8 cellular contexts compared by ENCODE assay signal in the genomic region with DNA sequence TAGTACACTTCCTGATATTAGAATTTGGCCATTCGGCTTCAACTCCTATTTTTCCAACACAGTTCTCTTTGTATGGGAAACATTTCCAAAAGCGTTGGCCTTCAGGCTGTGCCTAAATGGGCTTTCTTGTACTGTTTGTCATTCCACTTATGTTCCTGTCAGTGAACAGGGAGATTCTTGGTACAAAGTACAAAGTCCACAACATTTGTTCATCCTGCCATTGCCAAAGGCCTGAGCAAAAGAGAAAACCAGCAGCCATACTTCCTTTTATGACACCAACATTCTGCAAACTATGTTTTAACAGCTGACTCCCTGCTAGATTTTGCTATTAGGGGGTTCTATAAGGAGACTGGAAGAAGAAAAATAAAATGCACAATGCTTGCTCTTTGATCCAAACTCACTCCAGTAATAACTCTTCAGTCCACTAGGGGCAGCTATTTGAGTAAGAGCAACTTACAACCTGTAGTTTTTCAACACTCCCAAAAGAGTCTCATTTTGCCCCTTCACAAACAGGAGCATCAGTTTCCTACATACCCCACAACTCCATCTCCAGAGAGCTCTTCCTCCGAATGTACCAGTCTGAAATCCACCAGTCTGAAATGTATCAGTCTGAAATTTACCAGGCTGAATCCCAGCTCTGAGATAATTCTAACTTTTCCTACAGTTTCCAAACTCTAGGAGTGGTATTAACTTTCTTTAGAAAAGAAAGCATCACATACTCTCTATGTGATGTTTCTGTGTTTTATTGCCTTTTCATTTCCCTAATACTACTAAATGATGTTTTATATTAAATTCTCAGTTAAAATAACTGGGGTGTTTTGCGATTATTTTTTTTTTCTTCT.
DNase-seq lines count a peak whose midpoint lies in the region; ATAC-seq and TF ChIP-seq lines count a peak whose summit lies in the region.
"Had no signal": no experiment of that assay in that cellular context is flagged by ENCODE, and none has a peak within 500 bp of the region (broad histone marks: within the 10 kb centered on the region; RNA-seq: fewer than 3 reads in every experiment).

No MANE protein-coding gene starts in this region.

- peak; percentile 65 for TF ChIP-seq CTCF in GM12874 (IDR thresholded peaks at IDR 0.05; ENCODE audit: insufficient read depth, low read depth, low read length)

- H3K27me3 Mint-ChIP-seq in activated T-helper 17 cell treated with anti-CD3 and anti-CD28 coated beads, Interleukin-2, amount 50 U/mL, for 72 hours = no peaks in the 10 kb centered on the region
- H3K27me3 Mint-ChIP-seq: dendritic cell treated with granulocyte-macrophage colony-stimulating factor and Interleukin-4, amounts not matched to agents 40 ng/mL and 50 ng/mL, for 4 days had no signal

- peaks cover 8% of the 10 kb centered on the region for H3K9me3 Mint-ChIP-seq in activated T-helper 17 cell treated with anti-CD3 and anti-CD28 coated beads, Interleukin-2, amount 50 U/mL, for 72 hours

- peak; percentile 85 for ATAC-seq in HG02885 (IDR thresholded peaks at IDR 0.05; ENCODE audit: poor library complexity, unreplicated experiment)
- no peak for ATAC-seq in HG02763 (IDR thresholded peaks at IDR 0.05; ENCODE audit: unreplicated experiment)
- no peak for ATAC-seq in activated T-helper 17 cell treated with anti-CD3 and anti-CD28 coated beads, Interleukin-2, amount 50 U/mL, for 72 hours (replicated peaks)
- ATAC-seq in GM19395 (IDR thresholded peaks at IDR 0.05; ENCODE audit: unreplicated experiment) = no peak

- no peak overlapping the region for H3K4me3 Mint-ChIP-seq in activated T-helper 17 cell treated with anti-CD3 and anti-CD28 coated beads, Interleukin-2, amount 50 U/mL, for 72 hours
- H3K4me3 Mint-ChIP-seq: dendritic cell treated with granulocyte-macrophage colony-stimulating factor and Interleukin-4, amounts not matched to agents 40 ng/mL and 50 ng/mL, for 4 days had no signal

- H3K27ac Mint-ChIP-seq in activated T-helper 17 cell treated with anti-CD3 and anti-CD28 coated beads, Interleukin-2, amount 50 U/mL, for 72 hours = no peak overlapping the region
- H3K27ac Mint-ChIP-seq: dendritic cell treated with granulocyte-macrophage colony-stimulating factor and Interleukin-4, amounts not matched to agents 40 ng/mL and 50 ng/mL, for 4 days had no signal

- no peaks in the 10 kb centered on the region for H3K36me3 Mint-ChIP-seq in activated T-helper 17 cell treated with anti-CD3 and anti-CD28 coated beads, Interleukin-2, amount 50 U/mL, for 72 hours (ENCODE audit: low read depth)

- peak; percentile 55 for DNase-seq in SW480 (ENCODE audit: low spot score)
- DNase-seq in myocyte (ENCODE audit: low read depth) = peak; percentile 10

- no peaks in the 10 kb centered on the region for H3K4me1 Mint-ChIP-seq in activated T-helper 17 cell treated with anti-CD3 and anti-CD28 coated beads, Interleukin-2, amount 50 U/mL, for 72 hours
